8 cellular contexts compared by ENCODE assay signal in the genomic region with DNA sequence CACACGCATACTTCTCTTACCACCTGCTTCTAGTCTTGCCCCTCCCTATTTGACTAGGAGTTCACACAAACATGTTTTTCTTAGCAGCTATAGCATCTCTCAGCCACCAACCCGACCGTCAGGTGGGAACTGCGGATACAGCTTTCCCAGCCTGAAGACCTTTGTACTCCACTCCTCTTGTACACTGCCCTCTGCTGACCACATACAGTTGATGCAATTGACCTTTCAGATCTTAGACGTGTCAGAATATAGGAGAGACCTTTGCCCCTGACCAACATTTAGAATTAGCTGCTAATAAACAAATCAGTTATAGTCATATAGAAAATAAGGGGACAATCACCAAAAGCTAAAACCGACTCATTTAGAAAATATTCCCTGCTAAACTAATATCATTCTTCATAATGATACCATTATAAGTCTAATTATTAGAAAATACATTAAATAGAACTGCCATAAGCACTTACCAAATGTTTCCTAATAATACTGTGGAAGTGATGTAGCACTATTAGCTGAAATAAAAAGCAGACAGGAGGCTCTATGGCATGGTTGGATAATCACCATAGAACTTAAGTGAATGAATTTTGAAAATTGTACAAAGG.
DNase-seq lines count a peak whose midpoint lies in the region; ATAC-seq and TF ChIP-seq lines count a peak whose summit lies in the region.

No MANE protein-coding gene starts in this region.

- H3K4me3 ChIP-seq in MM.1S (ENCODE audit: low read length) (no peak overlapping the region), esophagus squamous epithelium (no peak overlapping the region), ovary (no peak overlapping the region)

- TF ChIP-seq EP300 in ovary (IDR thresholded peaks at IDR 0.05): no peak

- no peaks in the 10 kb centered on the region for H3K79me2 ChIP-seq in MM.1S (ENCODE audit: low read length)

- no peaks in the 10 kb centered on the region for H4K20me1 ChIP-seq in MM.1S (ENCODE audit: insufficient read depth, low read length)

- H3K36me3 Mint-ChIP-seq in neural crest cell (ENCODE audit: low read depth): no peaks in the 10 kb centered on the region

- no peak overlapping the region for H3K4me2 ChIP-seq in MM.1S (ENCODE audit: low read depth, low read length)

- in situ Hi-C loops in ACHN (cut with HindIII; ENCODE audit: low pct_ligation_motif_present, low pct_unique_long_range_greater_than_20kb, low sequenced_read_pairs): no loop called here

- H3K9me3 Mint-ChIP-seq in neural crest cell: no peaks in the 10 kb centered on the region

- H3K27ac ChIP-seq in MM.1S (ENCODE audit: low read length) (no peak overlapping the region), esophagus squamous epithelium (no peak overlapping the region), ovary (no peak overlapping the region)

- intact Hi-C loops in esophagus squamous epithelium (cut with DNase I) (loop anchor here (10.0 kb wide), 1 partner anchor 525 kb away; no protein-coding TSS in a partner anchor), ovary (cut with DNase I) (no loop called here)

- H2AFZ ChIP-seq in MM.1S (ENCODE audit: low read length): no peak overlapping the region

- H3K27ac Mint-ChIP-seq in neural crest cell (ENCODE audit: unreplicated experiment): no peak overlapping the region

- no peaks in the 10 kb centered on the region for H3K36me3 ChIP-seq in MM.1S (replicated peaks; ENCODE audit: insufficient read depth, low read length)
- no peaks in the 10 kb centered on the region for H3K36me3 ChIP-seq in esophagus squamous epithelium
- no peaks in the 10 kb centered on the region for H3K36me3 ChIP-seq in ovary

- no peaks in the 10 kb centered on the region for H3K9me3 ChIP-seq in MM.1S (replicated peaks; ENCODE audit: insufficient read depth, low read length)
- H3K9me3 ChIP-seq in esophagus squamous epithelium: no peaks in the 10 kb centered on the region
- no peaks in the 10 kb centered on the region for H3K9me3 ChIP-seq in ovary

- DNase-seq in ACHN: peak; percentile 68
- DNase-seq in MM.1S: peak; percentile 79
- peak; percentile 66 for DNase-seq in RKO (ENCODE audit: low spot score)
- no peak for DNase-seq in esophagus squamous epithelium (lab: John Stamatoyannopoulos, UW)
- DNase-seq in neural crest cell (ENCODE audit: low read depth, low spot score): peak; percentile 53
- no peak for DNase-seq in ovary

- TF ChIP-seq POLR2A in esophagus squamous epithelium (IDR thresholded peaks at IDR 0.05) (no peak), ovary (IDR thresholded peaks at IDR 0.05) (no peak)

- peaks cover 18% of the 10 kb centered on the region for H3K4me1 ChIP-seq in MM.1S (ENCODE audit: low read length)
- H3K4me1 ChIP-seq in esophagus squamous epithelium: no peaks in the 10 kb centered on the region
- H3K4me1 ChIP-seq in ovary (ENCODE audit: insufficient read depth): no peaks in the 10 kb centered on the region

- no peak overlapping the region for H3K4me3 Mint-ChIP-seq in neural crest cell

- no peak overlapping the region for H3K9ac ChIP-seq in MM.1S (ENCODE audit: low read length)

- peaks cover 18% of the 10 kb centered on the region for H3K4me1 Mint-ChIP-seq in neural crest cell

- H3F3A ChIP-seq in MM.1S (ENCODE audit: insufficient read depth, low read length): no peaks in the 10 kb centered on the region

- H3K27me3 ChIP-seq in MM.1S (replicated peaks; ENCODE audit: insufficient read depth, low read length) (no peaks in the 10 kb centered on the region), esophagus squamous epithelium (no peaks in the 10 kb centered on the region), ovary (no peaks in the 10 kb centered on the region)

- peak; percentile 72 for ATAC-seq in GM18499 (IDR thresholded peaks at IDR 0.05; ENCODE audit: insufficient read depth, unreplicated experiment)
- ATAC-seq in HG02623 (IDR thresholded peaks at IDR 0.05; ENCODE audit: unreplicated experiment): peak; percentile 89

- TF ChIP-seq CTCF in MM.1S (IDR thresholded peaks at IDR 0.05; ENCODE audit: low read length): peak; percentile 84
- TF ChIP-seq CTCF in esophagus squamous epithelium (IDR thresholded peaks at IDR 0.05): peak; percentile 16 to 71 (median 57)
- TF ChIP-seq CTCF in neural crest cell (conservative IDR thresholded peaks at IDR 0.05): peak; percentile 82
- no peak for TF ChIP-seq CTCF in ovary (IDR thresholded peaks at IDR 0.05)

- no peaks in the 10 kb centered on the region for H3K9me2 ChIP-seq in MM.1S (replicated peaks; ENCODE audit: insufficient read depth, low read length)

- no peaks in the 10 kb centered on the region for H3K27me3 Mint-ChIP-seq in neural crest cell (ENCODE audit: low read depth)

- 22 to 35% methylated on average over 6 of the region's 6 CpGs for WGBS in esophagus squamous epithelium, 2 donors
- 35 to 39% (median 36%) methylated on average over 6 of the region's 6 CpGs for WGBS in ovary, 3 donors

Comparison
In these comparisons a context has a peak if more than half of its experiments do, and no peak if none do; other contexts are left out.
1. DNase-seq: peak in ACHN (single experiment), MM.1S (single experiment), RKO (single experiment) and neural crest cell (single experiment); none in esophagus squamous epithelium (single experiment) and ovary (0 of 5).
2. CTCF ChIP-seq: peak in MM.1S (single experiment), esophagus squamous epithelium (6 of 6) and neural crest cell (single experiment); none in ovary (0 of 3).